35 cellular contexts compared by ENCODE assay signal in the genomic region with DNA sequence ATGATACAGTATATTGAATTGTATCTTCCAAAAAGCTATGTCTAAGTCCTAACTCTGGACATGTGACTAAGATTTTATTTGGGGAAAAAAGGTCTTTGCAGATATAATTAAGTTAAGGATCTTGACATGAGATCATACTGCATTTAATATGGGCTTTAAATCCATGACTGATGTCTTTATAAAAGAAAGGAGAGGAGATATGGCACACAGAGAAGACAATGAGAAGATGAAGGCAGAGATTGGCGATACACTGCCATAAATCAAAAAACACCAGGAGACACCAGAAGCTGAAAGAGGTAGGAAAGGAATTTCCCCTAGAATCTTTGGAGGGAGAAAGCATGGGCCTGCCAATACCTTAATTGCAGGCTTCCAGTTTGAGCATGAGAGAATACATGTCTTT.
A peak's percentile ranks its signal among the peaks of the same experiment; 100 is the strongest.
DNase-seq lines count a peak whose midpoint lies in the region; ATAC-seq and TF ChIP-seq lines count a peak whose summit lies in the region.
"Had no signal": no experiment of that assay in that cellular context is flagged by ENCODE, and none has a peak within 500 bp of the region (broad histone marks: within the 10 kb centered on the region; RNA-seq: fewer than 3 reads in every experiment).

No MANE protein-coding gene starts in this region.

- ATAC-seq in SK-N-SH treated with all-trans-retinoic acid at 6 μM for 48 hours = no peak
- ATAC-seq in GM23338 = no peak
- ATAC-seq in GM18498 (IDR thresholded peaks at IDR 0.05; ENCODE audit: unreplicated experiment) = no peak
- ATAC-seq: A549; CD8-positive, alpha-beta T cell had no signal

- H3K27me3 ChIP-seq in SK-N-SH (ENCODE audit: insufficient read depth) (no peaks in the 10 kb centered on the region), GM23338 (ENCODE audit: insufficient read depth) (no peaks in the 10 kb centered on the region), tibial artery (no peaks in the 10 kb centered on the region)
- H3K27me3 ChIP-seq: BE2C; BLaER1; BLaER1 treated with 17β-estradiol and CSF1 and Interleukin-3, amounts not matched to agents 10 nM and 100 nM had no signal

- CTCF ChIA-PET in SK-N-SH (lab: Yijun Ruan, JAX) = no interaction called here
- CTCF ChIA-PET in HEK293T (lab: Yijun Ruan, JAX) = interaction anchor here (0.6 kb wide), 1 partner anchor 916 kb away, joined by 4 read pairs; no protein-coding TSS in a partner anchor

- H3K79me2 ChIP-seq in SK-N-SH (ENCODE audit: insufficient read depth) (no peaks in the 10 kb centered on the region), GM23338 (replicated peaks; ENCODE audit: insufficient read depth) (no peaks in the 10 kb centered on the region)

- H3K27ac ChIP-seq in SK-N-SH (ENCODE audit: low read depth in 2 of 2, low read length in 1 of 2) (no peak overlapping the region), GM23338 (ENCODE audit: low read depth) (no peak overlapping the region), tibial artery (no peak overlapping the region)
- H3K27ac ChIP-seq: 22Rv1; A549; BLaER1; BLaER1 treated with 17β-estradiol and CSF1 and Interleukin-3, amounts not matched to agents 10 nM and 100 nM; C4-2B had no signal

- intact Hi-C loops in tibial artery (cut with DNase I; ENCODE audit: low total_unique reads) = no loop called here

- no peaks in the 10 kb centered on the region for H3K9me3 Mint-ChIP-seq in GM23338
- H3K9me3 Mint-ChIP-seq: CD8-positive, alpha-beta T cell had no signal

- H3F3A ChIP-seq in SK-N-SH (replicated peaks; ENCODE audit: insufficient read depth) (no peaks in the 10 kb centered on the region), GM23338 (replicated peaks; ENCODE audit: low read depth) (no peaks in the 10 kb centered on the region)

- H3K4me1 ChIP-seq in SK-N-SH (ENCODE audit: control insufficient read depth in 1 of 2, insufficient read depth in 2 of 2, low read depth in 1 of 2, low read length in 1 of 2) = no peaks in the 10 kb centered on the region
- H3K4me1 ChIP-seq in GM23338 (ENCODE audit: insufficient read depth) = no peaks in the 10 kb centered on the region
- no peaks in the 10 kb centered on the region for H3K4me1 ChIP-seq in tibial artery
- H3K4me1 ChIP-seq: A549; BLaER1; BLaER1 treated with 17β-estradiol and CSF1 and Interleukin-3, amounts not matched to agents 10 nM and 100 nM; Caco-2 had no signal

- H3K36me3 Mint-ChIP-seq in GM23338 (ENCODE audit: low read depth) = no peaks in the 10 kb centered on the region
- H3K36me3 Mint-ChIP-seq: CD14-positive monocyte; CD4-positive, alpha-beta memory T cell; CD4-positive, CD25-positive, alpha-beta regulatory T cell; CD8-positive, alpha-beta memory T cell; CD8-positive, alpha-beta T cell had no signal

- H4K20me1 ChIP-seq in SK-N-SH (ENCODE audit: insufficient read depth) (no peaks in the 10 kb centered on the region), GM23338 (replicated peaks; ENCODE audit: insufficient read depth) (no peaks in the 10 kb centered on the region)
- H4K20me1 ChIP-seq: BLaER1; BLaER1 treated with 17β-estradiol and CSF1 and Interleukin-3, amounts not matched to agents 10 nM and 100 nM had no signal

- H3K9me3 ChIP-seq in SK-N-SH (no peaks in the 10 kb centered on the region), tibial artery (no peaks in the 10 kb centered on the region)
- H3K9me3 ChIP-seq: A549; BE2C; BLaER1; BLaER1 treated with 17β-estradiol and CSF1 and Interleukin-3, amounts not matched to agents 10 nM and 100 nM; Caco-2 had no signal

- no peak overlapping the region for H3K4me3 ChIP-seq in SK-N-SH (ENCODE audit: low read depth in 2 of 2, low read length in 1 of 2)
- no peak overlapping the region for H3K4me3 ChIP-seq in GM23338
- no peak overlapping the region for H3K4me3 ChIP-seq in tibial artery
- H3K4me3 ChIP-seq: A549; BLaER1; BLaER1 treated with 17β-estradiol and CSF1 and Interleukin-3, amounts not matched to agents 10 nM and 100 nM had no signal

- WGBS in SK-N-SH (ENCODE audit: low lambda C conversion rate) = 47% methylated on average over 1 of the region's 1 CpG

- H3K36me3 ChIP-seq in SK-N-SH (replicated peaks in 1 of 2; ENCODE audit: control insufficient read depth in 1 of 2, insufficient read depth in 2 of 2, low read length in 1 of 2) (no peaks in the 10 kb centered on the region), GM23338 (ENCODE audit: insufficient read depth) (no peaks in the 10 kb centered on the region), tibial artery (no peaks in the 10 kb centered on the region)
- H3K36me3 ChIP-seq: BE2C; BLaER1; BLaER1 treated with 17β-estradiol and CSF1 and Interleukin-3, amounts not matched to agents 10 nM and 100 nM had no signal

- no peak for DNase-seq in SK-N-SH
- DNase-seq in GM23338 (ENCODE audit: low spot score) = no peak
- DNase-seq in HEK293T (ENCODE audit: extremely low spot score) = no peak
- DNase-seq in SK-N-DZ (ENCODE audit: low spot score) = peak; percentile 83
- DNase-seq in UCSD-AML1 (lab: John Stamatoyannopoulos, UW; ENCODE audit: unreplicated experiment) = no peak
- DNase-seq in tibial artery = no peak
- DNase-seq: 8988T; ACHN; AML-193; BE2C; C1 segment of cervical spinal cord; Caco-2; Calu3; CD4-positive, alpha-beta memory T cell; CD4-positive, alpha-beta T cell; CD4-positive, CD25-positive, alpha-beta regulatory T cell; CD8-positive, alpha-beta memory T cell; CD8-positive, alpha-beta T cell; COR-L47; DMS 273 treated with DMSO at 0.1 percent for 48 hours; DMS153; DMS53; DMS79; DMS79 treated with DMSO at 0.1 percent for 48 hours; DND-41; EL had no signal

- H2AFZ ChIP-seq in SK-N-SH (ENCODE audit: low read depth) (no peak overlapping the region), GM23338 (peak overlapping the region; percentile 63; the same call in 1 of the 2 replicates)

- TF ChIP-seq CTCF in SK-N-SH (IDR thresholded peaks at IDR 0.05) = no peak
- no peak for TF ChIP-seq CTCF in GM23338 (conservative IDR thresholded peaks at IDR 0.05; ENCODE audit: low read depth in 2 of 2)
- TF ChIP-seq CTCF in tibial artery (IDR thresholded peaks at IDR 0.05) = no peak

- POLR2A ChIA-PET in SK-N-SH (lab: Yijun Ruan, JAX) (no interaction called here), HEK293T (lab: Yijun Ruan, JAX) (no interaction called here)

- 0 out of 3 replicates have a peak, but pooled peaks cover 5% of the 10 kb centered on the region for H3K4me1 Mint-ChIP-seq in GM23338
- H3K4me1 Mint-ChIP-seq: B cell; CD14-positive monocyte; CD4-positive, alpha-beta memory T cell; CD4-positive, CD25-positive, alpha-beta regulatory T cell; CD8-positive, alpha-beta memory T cell had no signal

- no peak overlapping the region for H3K9ac ChIP-seq in SK-N-SH
- H3K9ac ChIP-seq: BLaER1; BLaER1 treated with 17β-estradiol and CSF1 and Interleukin-3, amounts not matched to agents 10 nM and 100 nM had no signal

- H3K4me3 Mint-ChIP-seq in GM23338 = no peak overlapping the region
- H3K4me3 Mint-ChIP-seq: B cell; CD14-positive monocyte; CD4-positive, alpha-beta memory T cell; CD4-positive, alpha-beta T cell; CD4-positive, CD25-positive, alpha-beta regulatory T cell; CD8-positive, alpha-beta memory T cell; CD8-positive, alpha-beta T cell had no signal

- no peak overlapping the region for H3K27ac Mint-ChIP-seq in GM23338
- H3K27ac Mint-ChIP-seq: B cell; CD14-positive monocyte; CD4-positive, alpha-beta memory T cell; CD4-positive, alpha-beta T cell; CD4-positive, CD25-positive, alpha-beta regulatory T cell; CD8-positive, alpha-beta memory T cell; CD8-positive, alpha-beta T cell had no signal

- H3K4me2 ChIP-seq in SK-N-SH (no peak overlapping the region), GM23338 (no peak overlapping the region)
- H3K4me2 ChIP-seq: A549; BLaER1; BLaER1 treated with 17β-estradiol and CSF1 and Interleukin-3, amounts not matched to agents 10 nM and 100 nM had no signal

- no peaks in the 10 kb centered on the region; the same call in 1 of the 2 replicates for H3K9me2 ChIP-seq in SK-N-SH
- no peaks in the 10 kb centered on the region for H3K9me2 ChIP-seq in GM23338 (ENCODE audit: insufficient read depth)

- no peaks in the 10 kb centered on the region for H3K27me3 Mint-ChIP-seq in GM23338 (ENCODE audit: insufficient read depth, low read depth, poor library complexity)
- H3K27me3 Mint-ChIP-seq: B cell; CD4-positive, alpha-beta memory T cell; CD4-positive, alpha-beta T cell; CD4-positive, CD25-positive, alpha-beta regulatory T cell; CD8-positive, alpha-beta memory T cell had no signal

- TF ChIP-seq RAD21 in SK-N-SH (IDR thresholded peaks at IDR 0.05; ENCODE audit: low read length) = no peak

- TF ChIP-seq EP300 in SK-N-SH (IDR thresholded peaks at IDR 0.05; ENCODE audit: borderline replicate concordance in 1 of 2, low read depth in 1 of 2, low read length in 1 of 2) = no peak

TF ChIP-seq in SK-N-SH treated with all-trans-retinoic acid at 6 μM for 48 hours, 23 proteins besides CTCF, POLR2A, EP300 and RAD21 (continues in another document):
- TF ChIP-seq SNAI2 (CRISPR knock-in tag; IDR thresholded peaks at IDR 0.05) = no peak

TF ChIP-seq in SK-N-SH, 30 proteins besides CTCF, POLR2A, EP300 and RAD21 (continues in another document):
- TF ChIP-seq FOSL2 (IDR thresholded peaks at IDR 0.05; ENCODE audit: borderline replicate concordance, low read depth) = no peak

TF ChIP-seq in HEK293T, 16 proteins besides CTCF, POLR2A, EP300 and RAD21:
- no peak for TF ChIP-seq BHLHE40 (IDR thresholded peaks at IDR 0.05; ENCODE audit: borderline replicate concordance)
- TF ChIP-seq, protein P1, sequence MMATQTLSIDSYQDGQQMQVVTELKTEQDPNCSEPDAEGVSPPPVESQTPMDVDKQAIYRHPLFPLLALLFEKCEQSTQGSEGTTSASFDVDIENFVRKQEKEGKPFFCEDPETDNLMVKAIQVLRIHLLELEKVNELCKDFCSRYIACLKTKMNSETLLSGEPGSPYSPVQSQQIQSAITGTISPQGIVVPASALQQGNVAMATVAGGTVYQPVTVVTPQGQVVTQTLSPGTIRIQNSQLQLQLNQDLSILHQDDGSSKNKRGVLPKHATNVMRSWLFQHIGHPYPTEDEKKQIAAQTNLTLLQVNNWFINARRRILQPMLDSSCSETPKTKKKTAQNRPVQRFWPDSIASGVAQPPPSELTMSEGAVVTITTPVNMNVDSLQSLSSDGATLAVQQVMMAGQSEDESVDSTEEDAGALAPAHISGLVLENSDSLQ (IDR thresholded peaks at IDR 0.05) = peak; percentile 58
TF ChIP-seq in HEK293T: peak in this region for 1.
